In the genomic region with DNA sequence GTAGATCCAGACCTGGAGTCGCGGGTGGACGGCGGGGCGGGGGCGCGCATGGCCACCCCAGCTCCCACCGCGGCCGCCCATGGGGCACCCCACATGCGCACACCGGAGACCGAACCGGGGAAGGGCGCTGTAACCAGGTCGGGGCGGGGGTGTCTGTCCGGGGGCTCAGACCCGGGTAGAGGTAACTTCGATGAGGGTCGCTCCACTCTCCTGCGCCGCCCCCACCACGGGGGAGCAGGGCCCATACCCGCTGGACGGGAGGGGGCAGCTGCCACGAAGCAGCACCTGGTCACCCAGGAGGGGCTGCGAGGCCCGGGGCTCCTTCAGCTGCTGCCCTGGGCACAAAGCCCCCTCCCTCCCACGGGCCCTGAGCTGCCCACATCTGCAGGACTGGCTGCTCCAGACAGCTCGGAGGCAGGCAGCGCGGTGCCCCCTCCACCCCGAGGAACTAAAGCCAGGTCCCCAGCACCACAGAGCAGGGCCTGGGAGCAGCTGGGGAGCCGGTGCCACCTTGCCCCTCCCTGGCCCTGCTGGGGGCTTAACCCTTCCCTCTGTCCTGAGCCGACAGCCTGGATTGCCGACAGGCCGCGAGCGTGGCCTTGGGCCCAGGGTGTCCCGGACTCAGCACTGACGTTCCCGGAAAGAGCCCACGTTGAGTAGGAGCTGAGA, we compare ENCODE assay signal across 7 cellular contexts. TPM values are rescaled to one million over a fixed set of nuclear protein-coding genes. Genes with fewer than 3 reads are reported as not detected.
A peak's percentile ranks its signal among the peaks of the same experiment; 100 is the strongest.
DNase-seq lines count a peak whose midpoint lies in the region; ATAC-seq and TF ChIP-seq lines count a peak whose summit lies in the region.
"Not testable (repeated sequence)": the region's sequence is repeated elsewhere in the genome, so short reads cannot be mapped to it uniquely, and the experiment has no call there.

No MANE protein-coding gene starts in this region.

- not testable (repeated sequence) for TF ChIP-seq CTCF in WERI-Rb-1 (IDR thresholded peaks at IDR 0.05; ENCODE audit: low read depth, low read length); astrocyte of the spinal cord (IDR thresholded peaks at IDR 0.05; ENCODE audit: low read depth, low read length); fibroblast of pulmonary artery (IDR thresholded peaks at IDR 0.05; ENCODE audit: low read length, missing control alignments)

- H3K4me3 ChIP-seq in WERI-Rb-1 (ENCODE audit: low read depth, low read length) = peak overlapping the region; percentile 47
- H3K4me3 ChIP-seq in astrocyte of the spinal cord (ENCODE audit: low read depth, low read length) = peak overlapping the region; percentile 72
- peak overlapping the region; percentile 75 for H3K4me3 ChIP-seq in fibroblast of pulmonary artery (replicated peaks; ENCODE audit: low read depth, low read length)
- peak overlapping the region; percentile 71 for H3K4me3 ChIP-seq in skeletal muscle cell (ENCODE audit: low read depth, low read length)

- ATAC-seq in GM19324 (IDR thresholded peaks at IDR 0.05; ENCODE audit: low FRiP score, unreplicated experiment) (peak; percentile 17), HG03159 (IDR thresholded peaks at IDR 0.05; ENCODE audit: unreplicated experiment) (peak; percentile 24)

- H3K9me3 ChIP-seq in WERI-Rb-1 (ENCODE audit: severe bottlenecking) = not testable (repeated sequence)

- in situ Hi-C loops in astrocyte of the spinal cord (cut with HindIII; ENCODE audit: low sequenced_read_pairs) = not testable (repeated sequence)

- not testable (repeated sequence) for H3K27ac ChIP-seq in WERI-Rb-1

- not testable (repeated sequence) for DNase-seq in WERI-Rb-1; astrocyte of the spinal cord (ENCODE audit: low read depth, low spot score); fibroblast of pulmonary artery (ENCODE audit: low read depth); skeletal muscle cell (ENCODE audit: low read depth)
- DNase-seq in mesenteric fat pad (ENCODE audit: low spot score) = peak; percentile 85

- not testable (repeated sequence) for H3K27me3 ChIP-seq in WERI-Rb-1 (ENCODE audit: insufficient read depth, low read depth, severe bottlenecking)

- not testable (repeated sequence) for H3K36me3 ChIP-seq in WERI-Rb-1

RNA-seq across cellular contexts. Expression of gene IFITM3, which starts 1.7 kb away (rescaled TPM):
- 964 TPM for total RNA-seq in mesenteric fat pad

RNA-seq across cellular contexts. Expression of gene IFITM1, which starts 5.1 kb away (rescaled TPM):
- 232 TPM for total RNA-seq in mesenteric fat pad

RNA-seq across cellular contexts. Expression of gene IFITM2, which starts 11.3 kb away (rescaled TPM):
- 657 TPM for total RNA-seq in mesenteric fat pad

RNA-seq across cellular contexts. Expression of gene IFITM5, which starts 19.6 kb away (rescaled TPM):
- not detected for total RNA-seq in mesenteric fat pad

RNA-seq across cellular contexts. Expression of gene PGGHG, which starts 30.0 kb away (rescaled TPM):
- total RNA-seq in mesenteric fat pad = 25.2 TPM
